ENCODE assay signal across 1 cellular context in genomic region chr19:15321739-15322138, GRCh38.
TF ChIP-seq lines count a peak whose summit lies in the region.

No MANE protein-coding gene starts in this region.

TF ChIP-seq in WTC11, 78 proteins besides CTCF, POLR2A, EP300 and RAD21 (continued from another document):
- TF ChIP-seq USF2 (CRISPR knock-in tag; IDR thresholded peaks at IDR 0.05), result no peak
- TF ChIP-seq RELA (CRISPR knock-in tag; IDR thresholded peaks at IDR 0.05; ENCODE audit: borderline replicate concordance), result no peak
